Comparison of ENCODE assay signal across 1 cellular context in the genomic region with DNA sequence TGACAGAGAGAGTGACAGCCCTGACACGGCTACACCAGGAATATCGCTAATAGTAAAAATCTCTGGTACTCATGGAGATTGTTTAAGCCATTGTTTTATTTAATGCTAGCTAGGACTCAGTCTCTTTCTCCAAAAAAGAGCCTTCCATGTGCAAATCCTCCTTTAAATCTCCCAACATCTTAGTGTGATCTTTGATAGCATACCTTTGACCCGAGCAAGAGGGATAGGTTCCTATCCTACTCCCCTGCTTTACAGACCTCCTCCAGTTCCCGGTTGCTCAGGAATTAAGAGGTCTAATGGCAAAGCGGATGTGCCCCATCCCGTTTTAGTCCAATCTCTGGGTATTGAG.
TF ChIP-seq lines count a peak whose summit lies in the region.

No MANE protein-coding gene starts in this region.

TF ChIP-seq in HepG2, 621 proteins besides CTCF, POLR2A, EP300 and RAD21 (continued from another document):
- TF ChIP-seq, protein P1, sequence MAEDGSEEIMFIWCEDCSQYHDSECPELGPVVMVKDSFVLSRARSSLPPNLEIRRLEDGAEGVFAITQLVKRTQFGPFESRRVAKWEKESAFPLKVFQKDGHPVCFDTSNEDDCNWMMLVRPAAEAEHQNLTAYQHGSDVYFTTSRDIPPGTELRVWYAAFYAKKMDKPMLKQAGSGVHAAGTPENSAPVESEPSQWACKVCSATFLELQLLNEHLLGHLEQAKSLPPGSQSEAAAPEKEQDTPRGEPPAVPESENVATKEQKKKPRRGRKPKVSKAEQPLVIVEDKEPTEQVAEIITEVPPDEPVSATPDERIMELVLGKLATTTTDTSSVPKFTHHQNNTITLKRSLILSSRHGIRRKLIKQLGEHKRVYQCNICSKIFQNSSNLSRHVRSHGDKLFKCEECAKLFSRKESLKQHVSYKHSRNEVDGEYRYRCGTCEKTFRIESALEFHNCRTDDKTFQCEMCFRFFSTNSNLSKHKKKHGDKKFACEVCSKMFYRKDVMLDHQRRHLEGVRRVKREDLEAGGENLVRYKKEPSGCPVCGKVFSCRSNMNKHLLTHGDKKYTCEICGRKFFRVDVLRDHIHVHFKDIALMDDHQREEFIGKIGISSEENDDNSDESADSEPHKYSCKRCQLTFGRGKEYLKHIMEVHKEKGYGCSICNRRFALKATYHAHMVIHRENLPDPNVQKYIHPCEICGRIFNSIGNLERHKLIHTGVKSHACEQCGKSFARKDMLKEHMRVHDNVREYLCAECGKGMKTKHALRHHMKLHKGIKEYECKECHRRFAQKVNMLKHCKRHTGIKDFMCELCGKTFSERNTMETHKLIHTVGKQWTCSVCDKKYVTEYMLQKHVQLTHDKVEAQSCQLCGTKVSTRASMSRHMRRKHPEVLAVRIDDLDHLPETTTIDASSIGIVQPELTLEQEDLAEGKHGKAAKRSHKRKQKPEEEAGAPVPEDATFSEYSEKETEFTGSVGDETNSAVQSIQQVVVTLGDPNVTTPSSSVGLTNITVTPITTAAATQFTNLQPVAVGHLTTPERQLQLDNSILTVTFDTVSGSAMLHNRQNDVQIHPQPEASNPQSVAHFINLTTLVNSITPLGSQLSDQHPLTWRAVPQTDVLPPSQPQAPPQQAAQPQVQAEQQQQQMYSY (CRISPR knock-in tag; IDR thresholded peaks at IDR 0.05) = no peak
- TF ChIP-seq, protein P2, sequence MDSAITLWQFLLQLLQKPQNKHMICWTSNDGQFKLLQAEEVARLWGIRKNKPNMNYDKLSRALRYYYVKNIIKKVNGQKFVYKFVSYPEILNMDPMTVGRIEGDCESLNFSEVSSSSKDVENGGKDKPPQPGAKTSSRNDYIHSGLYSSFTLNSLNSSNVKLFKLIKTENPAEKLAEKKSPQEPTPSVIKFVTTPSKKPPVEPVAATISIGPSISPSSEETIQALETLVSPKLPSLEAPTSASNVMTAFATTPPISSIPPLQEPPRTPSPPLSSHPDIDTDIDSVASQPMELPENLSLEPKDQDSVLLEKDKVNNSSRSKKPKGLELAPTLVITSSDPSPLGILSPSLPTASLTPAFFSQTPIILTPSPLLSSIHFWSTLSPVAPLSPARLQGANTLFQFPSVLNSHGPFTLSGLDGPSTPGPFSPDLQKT (CRISPR knock-in tag; IDR thresholded peaks at IDR 0.05; ENCODE audit: borderline replicate concordance) = no peak
- TF ChIP-seq ZNF547 (CRISPR knock-in tag; IDR thresholded peaks at IDR 0.05) (0 out of 2 replicates have a peak, but pooled peaks have one; percentile 4), KLF15 (CRISPR knock-in tag; IDR thresholded peaks at IDR 0.05; ENCODE audit: borderline replicate concordance) (no peak), SALL1 (CRISPR knock-in tag; IDR thresholded peaks at IDR 0.05) (no peak), RELA (CRISPR knock-in tag; IDR thresholded peaks at IDR 0.05) (no peak), REPIN1 (CRISPR knock-in tag; IDR thresholded peaks at IDR 0.05; ENCODE audit: borderline replicate concordance, low read depth) (no peak), ZNF605 (CRISPR knock-in tag; IDR thresholded peaks at IDR 0.05) (peak; percentile 9; the same call in 1 of the 2 replicates), U2AF1 (optimal IDR thresholded peaks at IDR 0.05; ENCODE audit: low read depth, low read length) (no peak), ZNF713 (CRISPR knock-in tag; IDR thresholded peaks at IDR 0.05) (0 out of 2 replicates have a peak, but pooled peaks have one; percentile 16), ZNF616 (CRISPR knock-in tag; IDR thresholded peaks at IDR 0.05; ENCODE audit: low read depth) (peak; percentile 6; the same call in 1 of the 2 replicates), POLR2AphosphoS2 (IDR thresholded peaks at IDR 0.05; ENCODE audit: low read depth, low read length) (no peak), ZNF431 (CRISPR knock-in tag; IDR thresholded peaks at IDR 0.05; ENCODE audit: borderline replicate concordance, low read depth) (no peak)
- TF ChIP-seq, protein P3, sequence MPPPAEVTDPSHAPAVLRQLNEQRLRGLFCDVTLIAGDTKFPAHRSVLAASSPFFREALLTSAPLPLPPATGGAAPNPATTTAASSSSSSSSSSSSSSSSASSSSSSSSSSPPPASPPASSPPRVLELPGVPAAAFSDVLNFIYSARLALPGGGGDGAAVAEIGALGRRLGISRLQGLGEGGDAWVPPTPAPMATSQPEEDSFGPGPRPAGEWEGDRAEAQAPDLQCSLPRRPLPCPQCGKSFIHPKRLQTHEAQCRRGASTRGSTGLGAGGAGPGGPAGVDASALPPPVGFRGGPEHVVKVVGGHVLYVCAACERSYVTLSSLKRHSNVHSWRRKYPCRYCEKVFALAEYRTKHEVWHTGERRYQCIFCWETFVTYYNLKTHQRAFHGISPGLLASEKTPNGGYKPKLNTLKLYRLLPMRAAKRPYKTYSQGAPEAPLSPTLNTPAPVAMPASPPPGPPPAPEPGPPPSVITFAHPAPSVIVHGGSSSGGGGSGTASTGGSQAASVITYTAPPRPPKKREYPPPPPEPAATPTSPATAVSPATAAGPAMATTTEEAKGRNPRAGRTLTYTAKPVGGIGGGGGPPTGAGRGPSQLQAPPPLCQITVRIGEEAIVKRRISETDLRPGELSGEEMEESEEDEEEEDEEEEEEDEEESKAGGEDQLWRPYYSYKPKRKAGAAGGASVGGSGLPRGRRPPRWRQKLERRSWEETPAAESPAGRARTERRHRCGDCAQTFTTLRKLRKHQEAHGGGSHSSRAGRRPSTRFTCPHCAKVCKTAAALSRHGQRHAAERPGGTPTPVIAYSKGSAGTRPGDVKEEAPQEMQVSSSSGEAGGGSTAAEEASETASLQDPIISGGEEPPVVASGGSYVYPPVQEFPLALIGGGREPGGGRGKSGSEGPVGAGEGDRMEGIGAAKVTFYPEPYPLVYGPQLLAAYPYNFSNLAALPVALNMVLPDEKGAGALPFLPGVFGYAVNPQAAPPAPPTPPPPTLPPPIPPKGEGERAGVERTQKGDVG (CRISPR knock-in tag; IDR thresholded peaks at IDR 0.05; ENCODE audit: borderline replicate concordance) = 0 out of 2 replicates have a peak, but pooled peaks have one; percentile 4
- TF ChIP-seq, protein P4, sequence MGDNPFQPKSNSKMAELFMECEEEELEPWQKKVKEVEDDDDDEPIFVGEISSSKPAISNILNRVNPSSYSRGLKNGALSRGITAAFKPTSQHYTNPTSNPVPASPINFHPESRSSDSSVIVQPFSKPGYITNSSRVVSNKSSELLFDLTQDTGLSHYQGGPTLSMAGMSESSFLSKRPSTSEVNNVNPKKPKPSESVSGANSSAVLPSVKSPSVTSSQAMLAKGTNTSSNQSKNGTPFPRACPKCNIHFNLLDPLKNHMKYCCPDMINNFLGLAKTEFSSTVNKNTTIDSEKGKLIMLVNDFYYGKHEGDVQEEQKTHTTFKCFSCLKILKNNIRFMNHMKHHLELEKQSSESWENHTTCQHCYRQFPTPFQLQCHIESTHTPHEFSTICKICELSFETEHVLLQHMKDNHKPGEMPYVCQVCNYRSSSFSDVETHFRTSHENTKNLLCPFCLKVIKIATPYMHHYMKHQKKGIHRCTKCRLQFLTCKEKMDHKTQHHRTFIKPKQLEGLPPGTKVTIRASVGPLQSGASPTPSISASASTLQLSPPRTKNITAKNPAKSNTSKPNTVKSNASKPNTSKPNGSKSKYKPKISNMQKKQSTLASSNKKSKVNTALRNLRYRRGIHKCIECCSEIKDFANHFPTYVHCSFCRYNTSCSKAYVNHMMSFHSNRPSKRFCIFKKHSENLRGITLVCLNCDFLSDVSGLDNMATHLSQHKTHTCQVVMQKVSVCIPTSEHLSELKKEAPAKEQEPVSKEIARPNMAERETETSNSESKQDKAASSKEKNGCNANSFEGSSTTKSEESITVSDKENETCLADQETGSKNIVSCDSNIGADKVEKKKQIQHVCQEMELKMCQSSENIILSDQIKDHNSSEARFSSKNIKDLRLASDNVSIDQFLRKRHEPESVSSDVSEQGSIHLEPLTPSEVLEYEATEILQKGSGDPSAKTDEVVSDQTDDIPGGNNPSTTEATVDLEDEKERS (CRISPR knock-in tag; IDR thresholded peaks at IDR 0.05) = 0 out of 2 replicates have a peak, but pooled peaks have one; percentile 15
- TF ChIP-seq, protein P5, sequence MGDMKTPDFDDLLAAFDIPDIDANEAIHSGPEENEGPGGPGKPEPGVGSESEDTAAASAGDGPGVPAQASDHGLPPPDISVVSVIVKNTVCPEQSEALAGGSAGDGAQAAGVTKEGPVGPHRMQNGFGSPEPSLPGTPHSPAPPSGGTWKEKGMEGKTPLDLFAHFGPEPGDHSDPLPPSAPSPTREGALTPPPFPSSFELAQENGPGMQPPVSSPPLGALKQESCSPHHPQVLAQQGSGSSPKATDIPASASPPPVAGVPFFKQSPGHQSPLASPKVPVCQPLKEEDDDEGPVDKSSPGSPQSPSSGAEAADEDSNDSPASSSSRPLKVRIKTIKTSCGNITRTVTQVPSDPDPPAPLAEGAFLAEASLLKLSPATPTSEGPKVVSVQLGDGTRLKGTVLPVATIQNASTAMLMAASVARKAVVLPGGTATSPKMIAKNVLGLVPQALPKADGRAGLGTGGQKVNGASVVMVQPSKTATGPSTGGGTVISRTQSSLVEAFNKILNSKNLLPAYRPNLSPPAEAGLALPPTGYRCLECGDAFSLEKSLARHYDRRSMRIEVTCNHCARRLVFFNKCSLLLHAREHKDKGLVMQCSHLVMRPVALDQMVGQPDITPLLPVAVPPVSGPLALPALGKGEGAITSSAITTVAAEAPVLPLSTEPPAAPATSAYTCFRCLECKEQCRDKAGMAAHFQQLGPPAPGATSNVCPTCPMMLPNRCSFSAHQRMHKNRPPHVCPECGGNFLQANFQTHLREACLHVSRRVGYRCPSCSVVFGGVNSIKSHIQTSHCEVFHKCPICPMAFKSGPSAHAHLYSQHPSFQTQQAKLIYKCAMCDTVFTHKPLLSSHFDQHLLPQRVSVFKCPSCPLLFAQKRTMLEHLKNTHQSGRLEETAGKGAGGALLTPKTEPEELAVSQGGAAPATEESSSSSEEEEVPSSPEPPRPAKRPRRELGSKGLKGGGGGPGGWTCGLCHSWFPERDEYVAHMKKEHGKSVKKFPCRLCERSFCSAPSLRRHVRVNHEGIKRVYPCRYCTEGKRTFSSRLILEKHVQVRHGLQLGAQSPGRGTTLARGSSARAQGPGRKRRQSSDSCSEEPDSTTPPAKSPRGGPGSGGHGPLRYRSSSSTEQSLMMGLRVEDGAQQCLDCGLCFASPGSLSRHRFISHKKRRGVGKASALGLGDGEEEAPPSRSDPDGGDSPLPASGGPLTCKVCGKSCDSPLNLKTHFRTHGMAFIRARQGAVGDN (CRISPR knock-in tag; IDR thresholded peaks at IDR 0.05) = no peak
- TF ChIP-seq, protein P6, sequence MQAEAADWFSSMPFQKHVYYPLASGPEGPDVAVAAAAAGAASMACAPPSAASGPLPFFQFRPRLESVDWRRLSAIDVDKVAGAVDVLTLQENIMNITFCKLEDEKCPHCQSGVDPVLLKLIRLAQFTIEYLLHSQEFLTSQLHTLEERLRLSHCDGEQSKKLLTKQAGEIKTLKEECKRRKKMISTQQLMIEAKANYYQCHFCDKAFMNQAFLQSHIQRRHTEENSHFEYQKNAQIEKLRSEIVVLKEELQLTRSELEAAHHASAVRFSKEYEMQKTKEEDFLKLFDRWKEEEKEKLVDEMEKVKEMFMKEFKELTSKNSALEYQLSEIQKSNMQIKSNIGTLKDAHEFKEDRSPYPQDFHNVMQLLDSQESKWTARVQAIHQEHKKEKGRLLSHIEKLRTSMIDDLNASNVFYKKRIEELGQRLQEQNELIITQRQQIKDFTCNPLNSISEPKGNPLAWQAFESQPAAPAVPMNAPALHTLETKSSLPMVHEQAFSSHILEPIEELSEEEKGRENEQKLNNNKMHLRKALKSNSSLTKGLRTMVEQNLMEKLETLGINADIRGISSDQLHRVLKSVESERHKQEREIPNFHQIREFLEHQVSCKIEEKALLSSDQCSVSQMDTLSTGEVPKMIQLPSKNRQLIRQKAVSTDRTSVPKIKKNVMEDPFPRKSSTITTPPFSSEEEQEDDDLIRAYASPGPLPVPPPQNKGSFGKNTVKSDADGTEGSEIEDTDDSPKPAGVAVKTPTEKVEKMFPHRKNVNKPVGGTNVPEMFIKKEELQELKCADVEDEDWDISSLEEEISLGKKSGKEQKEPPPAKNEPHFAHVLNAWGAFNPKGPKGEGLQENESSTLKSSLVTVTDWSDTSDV (CRISPR knock-in tag; IDR thresholded peaks at IDR 0.05) = no peak
- TF ChIP-seq, protein P7, sequence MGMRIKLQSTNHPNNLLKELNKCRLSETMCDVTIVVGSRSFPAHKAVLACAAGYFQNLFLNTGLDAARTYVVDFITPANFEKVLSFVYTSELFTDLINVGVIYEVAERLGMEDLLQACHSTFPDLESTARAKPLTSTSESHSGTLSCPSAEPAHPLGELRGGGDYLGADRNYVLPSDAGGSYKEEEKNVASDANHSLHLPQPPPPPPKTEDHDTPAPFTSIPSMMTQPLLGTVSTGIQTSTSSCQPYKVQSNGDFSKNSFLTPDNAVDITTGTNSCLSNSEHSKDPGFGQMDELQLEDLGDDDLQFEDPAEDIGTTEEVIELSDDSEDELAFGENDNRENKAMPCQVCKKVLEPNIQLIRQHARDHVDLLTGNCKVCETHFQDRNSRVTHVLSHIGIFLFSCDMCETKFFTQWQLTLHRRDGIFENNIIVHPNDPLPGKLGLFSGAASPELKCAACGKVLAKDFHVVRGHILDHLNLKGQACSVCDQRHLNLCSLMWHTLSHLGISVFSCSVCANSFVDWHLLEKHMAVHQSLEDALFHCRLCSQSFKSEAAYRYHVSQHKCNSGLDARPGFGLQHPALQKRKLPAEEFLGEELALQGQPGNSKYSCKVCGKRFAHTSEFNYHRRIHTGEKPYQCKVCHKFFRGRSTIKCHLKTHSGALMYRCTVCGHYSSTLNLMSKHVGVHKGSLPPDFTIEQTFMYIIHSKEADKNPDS (CRISPR knock-in tag; IDR thresholded peaks at IDR 0.05) = 0 out of 2 replicates have a peak, but pooled peaks have one; percentile 2
- TF ChIP-seq, protein P8, sequence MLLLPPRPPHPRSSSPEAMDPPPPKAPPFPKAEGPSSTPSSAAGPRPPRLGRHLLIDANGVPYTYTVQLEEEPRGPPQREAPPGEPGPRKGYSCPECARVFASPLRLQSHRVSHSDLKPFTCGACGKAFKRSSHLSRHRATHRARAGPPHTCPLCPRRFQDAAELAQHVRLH (CRISPR knock-in tag; IDR thresholded peaks at IDR 0.05; ENCODE audit: borderline replicate concordance, low read depth) = no peak
